1 cellular context compared by ENCODE assay signal in genomic region chr14:22847661-22848341, GRCh38.
TF ChIP-seq lines count a peak whose summit lies in the region.

No MANE protein-coding gene starts in this region.

TF ChIP-seq in endothelial cell of umbilical vein, 7 proteins besides CTCF, POLR2A, EP300 and RAD21:
- TF ChIP-seq EZH2 (IDR thresholded peaks at IDR 0.05; ENCODE audit: borderline replicate concordance, low read depth, low read length, severe bottlenecking), result no peak
- TF ChIP-seq GATA2 (IDR thresholded peaks at IDR 0.05; ENCODE audit: insufficient read depth, insufficient read length, low read depth, low read length), result no peak
- TF ChIP-seq POLR2AphosphoS5 (IDR thresholded peaks at IDR 0.05; ENCODE audit: insufficient read depth, low read depth, low read length), result no peak
